ENCODE assay signal across 31 cellular contexts in genomic region chr3:81923038-81923437, GRCh38.
DNase-seq lines count a peak whose midpoint lies in the region; ATAC-seq and TF ChIP-seq lines count a peak whose summit lies in the region.
"Had no signal": no experiment of that assay in that cellular context is flagged by ENCODE, and none has a peak within 500 bp of the region (broad histone marks: within the 10 kb centered on the region; RNA-seq: fewer than 3 reads in every experiment).

No MANE protein-coding gene starts in this region.

- TF ChIP-seq EP300 in neural cell (conservative IDR thresholded peaks at IDR 0.05; ENCODE audit: poor library complexity, severe bottlenecking) = peak; percentile 86

- no peaks in the 10 kb centered on the region for H3K9me2 ChIP-seq in neural cell (ENCODE audit: insufficient read depth, low read length)

- H4K8ac ChIP-seq in neuronal stem cell (ENCODE audit: low read depth, low read length) = no peak overlapping the region

- no peaks in the 10 kb centered on the region for H3K9me3 ChIP-seq in SK-N-MC (ENCODE audit: low read depth, low read length)
- no peaks in the 10 kb centered on the region for H3K9me3 ChIP-seq in neural cell (ENCODE audit: low read length)
- H3K9me3 ChIP-seq in neuronal stem cell (replicated peaks in 1 of 2; ENCODE audit: control insufficient read depth in 2 of 2, insufficient read depth in 1 of 2, low read depth in 1 of 2, low read length in 2 of 2) = no peaks in the 10 kb centered on the region
- H3K9me3 ChIP-seq: A549; BE2C; BLaER1; BLaER1 treated with 17β-estradiol and CSF1 and Interleukin-3, amounts not matched to agents 10 nM and 100 nM; Caco-2 had no signal

- H3K4me2 ChIP-seq in neural cell (ENCODE audit: low read length) (no peak overlapping the region), neuronal stem cell (ENCODE audit: insufficient read depth, low read length, poor library complexity, severe bottlenecking) (no peak overlapping the region)
- H3K4me2 ChIP-seq: A549; BLaER1; BLaER1 treated with 17β-estradiol and CSF1 and Interleukin-3, amounts not matched to agents 10 nM and 100 nM had no signal

- no peak overlapping the region for H3K23ac ChIP-seq in neuronal stem cell (ENCODE audit: low read depth, low read length, poor library complexity)

- no peak overlapping the region for H2BK15ac ChIP-seq in neuronal stem cell (ENCODE audit: low read length)

- DNase-seq in SK-N-MC (ENCODE audit: low read depth, low spot score) (no peak), neuronal stem cell (ENCODE audit: low spot score) (no peak), Right ventricle myocardium superior (no peak)
- DNase-seq in NK-92 treated with Interleukin-12 subunit alpha and Interleukin-12 subunit beta, amount 100 ng/mL, for 24 hours (lab: John Stamatoyannopoulos, UW) = no peak
- DNase-seq: 8988T; ACHN; AML-193; BE2C; C1 segment of cervical spinal cord; Caco-2; Calu3; CD4-positive, alpha-beta memory T cell; CD4-positive, alpha-beta T cell; CD4-positive, CD25-positive, alpha-beta regulatory T cell; CD8-positive, alpha-beta memory T cell; CD8-positive, alpha-beta T cell; COR-L47; DMS 273 treated with DMSO at 0.1 percent for 48 hours; DMS153; DMS53; DMS79; DMS79 treated with DMSO at 0.1 percent for 48 hours; DND-41; EL had no signal

- H3K4me3 ChIP-seq in SK-N-MC (no peak overlapping the region), neural cell (ENCODE audit: low read length) (no peak overlapping the region), neuronal stem cell (ENCODE audit: low read length in 2 of 2) (no peak overlapping the region)
- H3K4me3 ChIP-seq: A549; BLaER1; BLaER1 treated with 17β-estradiol and CSF1 and Interleukin-3, amounts not matched to agents 10 nM and 100 nM had no signal

- H2BK120ac ChIP-seq in neuronal stem cell (ENCODE audit: low read depth, low read length) = no peak overlapping the region

- H3K27me3 ChIP-seq in neural cell (ENCODE audit: insufficient read depth, low read depth, low read length) (no peaks in the 10 kb centered on the region), neuronal stem cell (ENCODE audit: control insufficient read depth in 3 of 3, insufficient read depth in 3 of 3, low read depth in 1 of 3, low read length in 3 of 3) (no peaks in the 10 kb centered on the region)
- H3K27me3 ChIP-seq: BE2C; BLaER1; BLaER1 treated with 17β-estradiol and CSF1 and Interleukin-3, amounts not matched to agents 10 nM and 100 nM had no signal

- H3K36me3 ChIP-seq in SK-N-MC (ENCODE audit: insufficient read depth, low read length) (no peaks in the 10 kb centered on the region), neural cell (ENCODE audit: insufficient read depth, low read length) (no peaks in the 10 kb centered on the region), neuronal stem cell (replicated peaks in 1 of 2; ENCODE audit: control insufficient read depth in 2 of 2, insufficient read depth in 2 of 2, low read length in 2 of 2) (no peaks in the 10 kb centered on the region)
- H3K36me3 ChIP-seq: BE2C; BLaER1; BLaER1 treated with 17β-estradiol and CSF1 and Interleukin-3, amounts not matched to agents 10 nM and 100 nM had no signal

- H3K9ac ChIP-seq in SK-N-MC (ENCODE audit: insufficient read length) (no peak overlapping the region), neural cell (ENCODE audit: low read length) (no peak overlapping the region), neuronal stem cell (ENCODE audit: low read depth, low read length, poor library complexity) (no peak overlapping the region)
- H3K9ac ChIP-seq: BLaER1; BLaER1 treated with 17β-estradiol and CSF1 and Interleukin-3, amounts not matched to agents 10 nM and 100 nM had no signal

- ATAC-seq in Right ventricle myocardium superior (ENCODE audit: poor library complexity) (no peak), GM19328 (IDR thresholded peaks at IDR 0.05; ENCODE audit: unreplicated experiment) (no peak)
- ATAC-seq: A549; CD8-positive, alpha-beta T cell had no signal

- H3F3A ChIP-seq in neural cell (ENCODE audit: insufficient read depth, low read length, poor library complexity, severe bottlenecking) = no peaks in the 10 kb centered on the region

- no peak overlapping the region for H2AK5ac ChIP-seq in neuronal stem cell (ENCODE audit: low read depth, low read length)

- H2BK12ac ChIP-seq in neuronal stem cell (ENCODE audit: low read length) = no peak overlapping the region

- no peak overlapping the region for H4K91ac ChIP-seq in neuronal stem cell (ENCODE audit: low read depth, low read length, poor library complexity)

- no CpG with 5 or more reads among the region's 2 CpGs for WGBS in neuronal stem cell (ENCODE audit: extremely low coverage in 2 of 2, insufficient read length in 2 of 2, insufficient replicate concordance in 1 of 2), 2 donors

- no peak for TF ChIP-seq CTCF in neural cell (IDR thresholded peaks at IDR 0.05; ENCODE audit: poor library complexity, severe bottlenecking)

- no peak overlapping the region for H3K18ac ChIP-seq in neuronal stem cell (ENCODE audit: low read length)

- intact Hi-C loops in Right ventricle myocardium superior (cut with DNase I) = no loop called here

- H3K4me1 ChIP-seq in neuronal stem cell (ENCODE audit: control insufficient read depth in 2 of 2, insufficient read depth in 1 of 2, low read depth in 1 of 2, low read length in 2 of 2) = peaks cover 0 to 1% of the 10 kb centered on the region in 2 donors
- H3K4me1 ChIP-seq: A549, BLaER1, Caco-2 had no signal

- TF ChIP-seq RAD21 in neural cell (conservative IDR thresholded peaks at IDR 0.05) = no peak

- no peaks in the 10 kb centered on the region for H3K79me1 ChIP-seq in neuronal stem cell (ENCODE audit: low read depth, low read length)

- H2BK5ac ChIP-seq in neuronal stem cell (ENCODE audit: low read length) = no peak overlapping the region

- H3K14ac ChIP-seq in neuronal stem cell (ENCODE audit: low read length) = no peak overlapping the region

- no peak overlapping the region for H3K4ac ChIP-seq in neuronal stem cell (ENCODE audit: low read length)

- no peaks in the 10 kb centered on the region for H4K20me1 ChIP-seq in neural cell (ENCODE audit: insufficient read depth)
- H4K20me1 ChIP-seq: BLaER1; BLaER1 treated with 17β-estradiol and CSF1 and Interleukin-3, amounts not matched to agents 10 nM and 100 nM had no signal

- H3K27ac ChIP-seq in SK-N-MC = 0 out of 2 replicates have a peak overlapping the region, but pooled peaks have one; percentile 19
- H3K27ac ChIP-seq in neural cell (ENCODE audit: low read length) = peak overlapping the region; percentile 38
- no peak overlapping the region for H3K27ac ChIP-seq in neuronal stem cell (replicated peaks; ENCODE audit: low read length)
- H3K27ac ChIP-seq: 22Rv1; A549; BLaER1; BLaER1 treated with 17β-estradiol and CSF1 and Interleukin-3, amounts not matched to agents 10 nM and 100 nM; C4-2B had no signal

- H2AFZ ChIP-seq in neural cell (ENCODE audit: low read depth, low read length) (no peak overlapping the region), neuronal stem cell (ENCODE audit: low read length) (peak overlapping the region; percentile 41)

- no peaks in the 10 kb centered on the region for H3K79me2 ChIP-seq in neural cell (replicated peaks; ENCODE audit: insufficient read depth, low read length)

TF ChIP-seq in neural cell, 6 proteins besides CTCF, POLR2A, EP300 and RAD21:
- TF ChIP-seq MXI1 (conservative IDR thresholded peaks at IDR 0.05; ENCODE audit: poor library complexity, severe bottlenecking) (no peak), REST (IDR thresholded peaks at IDR 0.05; ENCODE audit: borderline replicate concordance) (peak; percentile 25), POLR2AphosphoS5 (IDR thresholded peaks at IDR 0.05) (peak; percentile 64)
